Comparison of ENCODE assay signal across 24 cellular contexts in the genomic region with DNA sequence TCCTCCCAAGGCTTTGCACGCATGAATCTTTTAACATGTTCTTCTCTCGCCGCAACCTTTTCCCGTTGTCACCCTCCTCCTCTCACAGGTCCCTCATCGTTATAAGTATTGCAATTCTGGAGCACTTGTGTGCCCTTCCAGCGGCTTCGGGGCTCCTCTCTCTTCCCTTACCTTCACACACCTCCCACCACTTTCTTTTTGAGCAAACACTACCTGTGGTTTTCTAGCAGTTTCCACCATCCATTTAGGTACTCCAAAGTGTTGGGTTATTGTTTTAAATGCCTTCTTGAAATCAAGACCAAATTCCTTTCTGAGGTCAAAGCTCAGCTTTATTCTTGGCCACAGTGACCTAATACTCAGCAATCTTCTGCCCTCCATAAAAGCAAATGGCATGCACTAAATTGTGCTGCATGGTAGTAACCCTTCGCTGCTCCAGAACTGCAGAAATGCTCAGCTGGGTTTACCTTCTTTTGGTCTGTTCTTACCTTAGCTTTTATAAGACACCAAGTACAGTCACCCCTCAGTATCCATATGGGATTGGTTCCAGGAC.
DNase-seq lines count a peak whose midpoint lies in the region; ATAC-seq, FAIRE-seq and TF ChIP-seq lines count a peak whose summit lies in the region.
"Had no signal": no experiment of that assay in that cellular context is flagged by ENCODE, and none has a peak within 500 bp of the region (broad histone marks: within the 10 kb centered on the region; RNA-seq: fewer than 3 reads in every experiment).

No MANE protein-coding gene starts in this region.

- no peak overlapping the region for H3K27ac ChIP-seq in mesenchymal stem cell (ENCODE audit: low read length, poor library complexity, severe bottlenecking)
- H3K27ac ChIP-seq in small intestine (ENCODE audit: low read depth in 1 of 2, low read length in 1 of 2) = no peak overlapping the region
- H3K27ac ChIP-seq: A549; BLaER1 treated with 17β-estradiol and CSF1 and Interleukin-3, amounts not matched to agents 10 nM and 100 nM had no signal

- H3K4me1 Mint-ChIP-seq in activated T-cell treated with anti-CD3 and anti-CD28 coated beads, Interleukin-2, amount 50 U/mL, for 72 hours (ENCODE audit: low read depth) = peaks cover 18% of the 10 kb centered on the region
- H3K4me1 Mint-ChIP-seq in natural killer cell = no peaks in the 10 kb centered on the region
- H3K4me1 Mint-ChIP-seq: CD8-positive, alpha-beta memory T cell had no signal

- H4K8ac ChIP-seq in mesenchymal stem cell (ENCODE audit: low read length) = no peak overlapping the region

- TF ChIP-seq CTCF in natural killer cell (IDR thresholded peaks at IDR 0.05) = no peak

- no peak for FAIRE-seq in small intestine (lab: Jason Lieb, UNC)
- FAIRE-seq: A549, D721Med, G401.6, GM12892 had no signal

- H3K4me3 Mint-ChIP-seq in activated T-cell treated with anti-CD3 and anti-CD28 coated beads, Interleukin-2, amount 50 U/mL, for 72 hours = peak overlapping the region in 1 of 2 donors; percentile 38
- H3K4me3 Mint-ChIP-seq in natural killer cell = no peak overlapping the region
- H3K4me3 Mint-ChIP-seq: CD14-positive monocyte; CD4-positive, alpha-beta T cell; CD8-positive, alpha-beta memory T cell; GM23338; H9 had no signal

- H3K27ac Mint-ChIP-seq in activated T-cell treated with anti-CD3 and anti-CD28 coated beads, Interleukin-2, amount 50 U/mL, for 72 hours = no peak overlapping the region
- no peak overlapping the region for H3K27ac Mint-ChIP-seq in natural killer cell
- H3K27ac Mint-ChIP-seq: CD4-positive, alpha-beta T cell; CD8-positive, alpha-beta memory T cell; GM23338 had no signal

- no peaks in the 10 kb centered on the region for H3K79me1 ChIP-seq in mesenchymal stem cell (replicated peaks; ENCODE audit: low read length, poor library complexity, severe bottlenecking)

- H2AK5ac ChIP-seq in mesenchymal stem cell (ENCODE audit: low read length, severe bottlenecking) = no peak overlapping the region

- no peaks in the 10 kb centered on the region for H3K9me3 Mint-ChIP-seq in activated T-cell treated with anti-CD3 and anti-CD28 coated beads, Interleukin-2, amount 50 U/mL, for 72 hours
- H3K9me3 Mint-ChIP-seq in natural killer cell = no peaks in the 10 kb centered on the region
- H3K9me3 Mint-ChIP-seq: CD4-positive, alpha-beta T cell had no signal

- no peak overlapping the region for H3K9ac ChIP-seq in mesenchymal stem cell (ENCODE audit: low read length)
- H3K9ac ChIP-seq: BLaER1 treated with 17β-estradiol and CSF1 and Interleukin-3, amounts not matched to agents 10 nM and 100 nM had no signal

- H3K27me3 ChIP-seq in mesenchymal stem cell (ENCODE audit: control insufficient read depth in 1 of 2, insufficient read depth in 1 of 2, low read length in 2 of 2) = no peaks in the 10 kb centered on the region
- peaks cover 0 to 2% of the 10 kb centered on the region in 2 donors for H3K27me3 ChIP-seq in small intestine (ENCODE audit: control insufficient read depth in 2 of 2, insufficient read depth in 2 of 2, low read length in 2 of 2)
- H3K27me3 ChIP-seq: BE2C; BLaER1 treated with 17β-estradiol and CSF1 and Interleukin-3, amounts not matched to agents 10 nM and 100 nM had no signal

- H3K4ac ChIP-seq in mesenchymal stem cell (ENCODE audit: low read depth in 1 of 2, low read length in 2 of 2) = no peak overlapping the region

- H2BK12ac ChIP-seq in mesenchymal stem cell (ENCODE audit: low read length in 2 of 2) = peak overlapping the region in 1 of 2 experiments; percentile 52

- H2AFZ ChIP-seq in mesenchymal stem cell (ENCODE audit: low read depth, low read length) = peak overlapping the region; percentile 14

- H3K23ac ChIP-seq in mesenchymal stem cell (ENCODE audit: low read length in 2 of 2) = no peak overlapping the region

- H3K27me3 Mint-ChIP-seq in activated T-cell treated with anti-CD3 and anti-CD28 coated beads, Interleukin-2, amount 50 U/mL, for 72 hours (ENCODE audit: low read depth) = no peaks in the 10 kb centered on the region
- peaks cover 8 to 40% of the 10 kb centered on the region in 2 donors for H3K27me3 Mint-ChIP-seq in natural killer cell (ENCODE audit: low read depth in 2 of 2)

- H3K4me3 ChIP-seq in mesenchymal stem cell (ENCODE audit: insufficient read depth in 1 of 2, low read depth in 1 of 2, low read length in 2 of 2) (no peak overlapping the region), small intestine (ENCODE audit: low read depth in 1 of 2, low read length in 2 of 2) (no peak overlapping the region)
- H3K4me3 ChIP-seq: A549; BLaER1 treated with 17β-estradiol and CSF1 and Interleukin-3, amounts not matched to agents 10 nM and 100 nM; GM23338 had no signal

- H3K18ac ChIP-seq in mesenchymal stem cell (ENCODE audit: low read depth in 1 of 2, low read length in 2 of 2) = no peak overlapping the region

- H3K9me3 ChIP-seq in mesenchymal stem cell (ENCODE audit: control insufficient read depth, low read length) = no peaks in the 10 kb centered on the region
- H3K9me3 ChIP-seq in small intestine (ENCODE audit: control insufficient read depth, low read depth) = no peaks in the 10 kb centered on the region
- H3K9me3 ChIP-seq: A549, BE2C had no signal

- WGBS in mesenchymal stem cell = 98% methylated on average over 8 of the region's 8 CpGs
- 82 to 88% (median 82%) methylated on average over 8 of the region's 8 CpGs for WGBS in small intestine, 3 donors

- intact Hi-C loops in natural killer cell (cut with micrococcal nuclease) = no loop called here

- no peak overlapping the region for H2BK15ac ChIP-seq in mesenchymal stem cell (ENCODE audit: low read depth, poor library complexity, severe bottlenecking)

- no peak overlapping the region for H3K14ac ChIP-seq in mesenchymal stem cell (ENCODE audit: low read length in 2 of 2)

- H3K4me1 ChIP-seq in mesenchymal stem cell (ENCODE audit: control insufficient read depth, insufficient read depth, low read depth, low read length) (no peaks in the 10 kb centered on the region), small intestine (ENCODE audit: control insufficient read depth in 2 of 2, insufficient read depth in 1 of 2, low read depth in 1 of 2, low read length in 1 of 2) (no peaks in the 10 kb centered on the region)
- H3K4me1 ChIP-seq: A549, BE2C had no signal

- H3K36me3 ChIP-seq in mesenchymal stem cell (ENCODE audit: control insufficient read depth in 1 of 2, insufficient read depth in 2 of 2, low read depth in 1 of 2, low read length in 2 of 2) (no peaks in the 10 kb centered on the region), small intestine (ENCODE audit: control insufficient read depth in 2 of 2, insufficient read depth in 2 of 2, low read length in 2 of 2) (no peaks in the 10 kb centered on the region)
- H3K36me3 ChIP-seq: BE2C; BLaER1 treated with 17β-estradiol and CSF1 and Interleukin-3, amounts not matched to agents 10 nM and 100 nM had no signal

- no peak overlapping the region for H2BK5ac ChIP-seq in mesenchymal stem cell (ENCODE audit: low read depth, low read length, poor library complexity, severe bottlenecking)

- no peak for DNase-seq in activated T-cell treated with anti-CD3 and anti-CD28 coated beads, Interleukin-2, amount 50 U/mL, for 72 hours
- no peak for DNase-seq in activated T-cell treated with anti-CD3 and anti-CD28 coated beads for 4 hours
- DNase-seq in EL = peak; percentile 6
- no peak for DNase-seq in mesenchymal stem cell
- peak; percentile 58 for DNase-seq in small intestine
- DNase-seq in natural killer cell = no peak
- DNase-seq: 8988T; ACHN; AML-193; BE2C; CD4-positive, alpha-beta T cell; CD8-positive, alpha-beta memory T cell; DMS 273 treated with DMSO at 0.1 percent for 48 hours; DMS79; H9 had no signal

- no peak overlapping the region for H4K91ac ChIP-seq in mesenchymal stem cell (ENCODE audit: low read length)

- peak; percentile 56 to 58 for ATAC-seq in activated T-cell treated with anti-CD3 and anti-CD28 coated beads, Interleukin-2, amount 50 U/mL, for 72 hours (replicated peaks in 1 of 2)
- ATAC-seq in GM18861 (IDR thresholded peaks at IDR 0.05; ENCODE audit: unreplicated experiment) (no peak), natural killer cell (no peak)
- ATAC-seq: A549, GM23338, HCT116 had no signal

- H2BK120ac ChIP-seq in mesenchymal stem cell (ENCODE audit: low read depth, low read length) = no peak overlapping the region

- no peak overlapping the region for H3K4me2 ChIP-seq in mesenchymal stem cell (ENCODE audit: low read length, poor library complexity, severe bottlenecking)
- H3K4me2 ChIP-seq: A549; BLaER1 treated with 17β-estradiol and CSF1 and Interleukin-3, amounts not matched to agents 10 nM and 100 nM had no signal

- H3K36me3 Mint-ChIP-seq in activated T-cell treated with anti-CD3 and anti-CD28 coated beads, Interleukin-2, amount 50 U/mL, for 72 hours (ENCODE audit: insufficient read depth in 2 of 2) = peaks cover 0 to 2% of the 10 kb centered on the region in 2 donors
- H3K36me3 Mint-ChIP-seq in natural killer cell = no peaks in the 10 kb centered on the region
- H3K36me3 Mint-ChIP-seq: CD14-positive monocyte; CD8-positive, alpha-beta memory T cell had no signal

Comparison
In these comparisons a context has a peak if more than half of its experiments do, and no peak if none do; other contexts are left out.
1. ATAC-seq: peak in activated T-cell treated with anti-CD3 and anti-CD28 coated beads, Interleukin-2, amount 50 U/mL, for 72 hours (2 of 2); none in GM18861 (single experiment) and natural killer cell (0 of 3).
2. DNase-seq: peak in EL (single experiment) and small intestine (single experiment); none in activated T-cell treated with anti-CD3 and anti-CD28 coated beads, Interleukin-2, amount 50 U/mL, for 72 hours (0 of 2), activated T-cell treated with anti-CD3 and anti-CD28 coated beads for 4 hours (single experiment), mesenchymal stem cell (single experiment) and natural killer cell (single experiment).